ENCODE assay signal across 29 cellular contexts in the genomic region with DNA sequence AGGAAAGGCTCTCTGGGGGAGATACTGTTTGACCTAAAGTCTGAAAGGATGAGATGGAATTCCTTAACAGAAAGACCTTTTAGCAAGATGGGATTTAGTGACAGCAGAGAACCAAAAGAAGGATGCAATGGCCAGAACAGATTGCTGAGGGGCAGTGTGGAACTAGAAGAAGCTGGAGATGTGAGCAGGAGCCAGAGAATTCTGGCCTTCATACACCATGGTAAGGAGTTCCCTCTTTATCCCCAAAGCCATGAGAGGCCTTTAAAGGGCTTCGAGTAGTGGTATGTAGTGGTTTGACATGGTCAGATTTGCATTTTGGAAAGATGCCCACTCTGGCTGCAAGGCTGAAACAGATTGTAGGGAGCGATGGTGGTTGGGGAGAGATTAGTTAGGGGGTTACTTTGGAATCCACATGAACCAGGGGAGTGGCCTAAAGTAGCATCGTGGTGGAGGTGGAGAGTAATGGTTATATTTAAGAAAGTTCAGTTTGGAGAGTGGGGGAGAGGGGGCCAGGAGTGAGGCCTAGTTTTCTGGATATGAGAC. TPM values are rescaled to one million over a fixed set of nuclear protein-coding genes. Genes with fewer than 3 reads are reported as not detected.
DNase-seq lines count a peak whose midpoint lies in the region; ATAC-seq, FAIRE-seq and TF ChIP-seq lines count a peak whose summit lies in the region.
"Had no signal": no experiment of that assay in that cellular context is flagged by ENCODE, and none has a peak within 500 bp of the region (broad histone marks: within the 10 kb centered on the region; RNA-seq: fewer than 3 reads in every experiment).

No MANE protein-coding gene starts in this region.

- intact Hi-C loops in K562 (cut with micrococcal nuclease): no loop called here

- H3K27me3 ChIP-seq in K562 (ENCODE audit: control insufficient read depth in 2 of 2, insufficient read depth in 2 of 2, low read length in 2 of 2): no peaks in the 10 kb centered on the region
- H3K27me3 ChIP-seq: BLaER1 had no signal

- DNase-seq in DMS 273 (lab: John Stamatoyannopoulos, UW; ENCODE audit: unreplicated experiment) (peak; percentile 7), DMS 273 treated with DMSO at 0.1 percent for 48 hours (lab: John Stamatoyannopoulos, UW) (no peak), K562 (ENCODE audit: extremely low read depth in 1 of 4, low spot score in 3 of 4) (peak in 2 of 4 experiments; percentile 4 to 17), midbrain (lab: John Stamatoyannopoulos, UW) (peak; percentile 2), NOMO-1 treated with DMSO at 0.1 percent for 48 hours (lab: John Stamatoyannopoulos, UW; ENCODE audit: unreplicated experiment) (no peak), NCI-H1105 (lab: John Stamatoyannopoulos, UW) (no peak), GM12892 (ENCODE audit: insufficient read length) (no peak), T-helper 9 cell (no peak)
- DNase-seq: ACHN; CD4-positive, alpha-beta T cell; COR-L47; DND-41; GM23248; MV-4-11; NCI-H1694; NCI-H2081; NCI-H2171; NCI-H345; NCI-H524 treated with DMSO at 0.1 percent for 48 hours; NCI-H82; SIG-M5 had no signal

- FAIRE-seq in K562 (lab: Jason Lieb, UNC) (no peak), GM12892 (lab: Jason Lieb, UNC) (no peak)
- FAIRE-seq: GM12878, HTR-8/SVneo had no signal

- H3K4me3 ChIP-seq in K562: no peak overlapping the region
- H3K4me3 ChIP-seq: BLaER1, GM12878, GM23248 had no signal

- in situ Hi-C loops in K562 (cut with MboI): no loop called here

- H2AFZ ChIP-seq in K562 (ENCODE audit: low read depth, low read length): no peak overlapping the region
- H2AFZ ChIP-seq: GM23248 had no signal

- POLR2A ChIA-PET in K562 (lab: Yijun Ruan, JAX): no interaction called here

- no peak overlapping the region for H3K27ac ChIP-seq in K562 (ENCODE audit: extremely low read depth, low read depth, low read length)
- H3K27ac ChIP-seq: 22Rv1, BLaER1, GM23248, KMS-11, RWPE1 had no signal

- peaks cover 0 to 13% of the 10 kb centered on the region in 2 experiments; a peak in 3 of 5 replicates for H3K4me1 ChIP-seq in K562 (replicated peaks in 1 of 2; ENCODE audit: control insufficient read depth in 2 of 2, insufficient read depth in 2 of 2, low read length in 2 of 2)
- H3K4me1 ChIP-seq: BLaER1 had no signal

- no TSS peak for BruUV-seq in K562 (replicated peaks; lab: Mats Ljungman, UMichigan)

- no peaks in the 10 kb centered on the region; the same call in 1 of the 2 replicates for H3K9me3 ChIP-seq in K562 (replicated peaks; ENCODE audit: control insufficient read depth, insufficient read depth, low read depth, low read length)
- H3K9me3 ChIP-seq: BLaER1 had no signal

- TF ChIP-seq POLR2A in K562 (conservative IDR thresholded peaks at IDR 0.05) (no peak), GM12892 (IDR thresholded peaks at IDR 0.05; ENCODE audit: low read depth, low read length) (no peak)

- H3K4me2 ChIP-seq in K562 (ENCODE audit: insufficient read depth, low read length): no peak overlapping the region
- H3K4me2 ChIP-seq: BLaER1, KMS-11 had no signal

- no peaks in the 10 kb centered on the region for H4K20me1 ChIP-seq in K562 (replicated peaks; ENCODE audit: control insufficient read depth, insufficient read depth, low read length)
- H4K20me1 ChIP-seq: BLaER1 had no signal

- TF ChIP-seq EP300 in K562 (IDR thresholded peaks at IDR 0.05; ENCODE audit: low read length): no peak

- TF ChIP-seq RAD21 in K562 (CRISPR knock-in tag; conservative IDR thresholded peaks at IDR 0.05 in 1 of 2, IDR thresholded peaks at IDR 0.05 in 1 of 2): no peak

- no peak overlapping the region for H3K9ac ChIP-seq in K562 (ENCODE audit: insufficient read depth in 1 of 2, low read depth in 2 of 2, low read length in 2 of 2)
- H3K9ac ChIP-seq: BLaER1, GM23248, KMS-11 had no signal

- 5% methylated on average over 3 of the region's 3 CpGs for WGBS in K562 (ENCODE audit: insufficient coverage, low coverage, missing lambda C conversion rate)

- no peaks in the 10 kb centered on the region for H3K9me1 ChIP-seq in K562 (ENCODE audit: control insufficient read depth, insufficient read depth, low read length)

- CTCF ChIA-PET in K562 (lab: Yijun Ruan, JAX; ENCODE audit: low intra/inter-chr PET ratio): no interaction called here

- TF ChIP-seq CTCF in K562 (IDR thresholded peaks at IDR 0.05 in 2 of 3, conservative IDR thresholded peaks at IDR 0.05 in 1 of 3; ENCODE audit: insufficient read depth in 2 of 3, low read depth in 1 of 3, low read length in 3 of 3): peak in 1 of 3 experiments; percentile 16; a peak in 1 of 6 replicates

- no peaks in the 10 kb centered on the region for H3K36me3 ChIP-seq in K562 (ENCODE audit: control insufficient read depth, insufficient read depth, low read length)
- H3K36me3 ChIP-seq: BLaER1 had no signal

- peak; percentile 50; the same call in 1 of the 3 replicates for ATAC-seq in K562
- ATAC-seq: GM12878, HCT116, SK-N-SH treated with all-trans-retinoic acid at 6 μM for 48 hours had no signal

- H3K79me2 ChIP-seq in K562 (ENCODE audit: control insufficient read depth, insufficient read depth, low read length): no peaks in the 10 kb centered on the region

TF ChIP-seq in K562, 482 proteins besides CTCF, POLR2A, EP300 and RAD21 (continues in another document):
- TF ChIP-seq SIN3B (IDR thresholded peaks at IDR 0.05; ENCODE audit: low read depth) (no peak), NFIC (IDR thresholded peaks at IDR 0.05) (peak; percentile 53; the same call in 1 of the 2 replicates)

RNA-seq across cellular contexts. Expression of gene NPHP3, which starts 34.0 kb away (rescaled TPM):
- 20.1 and 59.2 TPM in 2 replicates for total RNA-seq in K562 (2011; cell fraction: chromatin; rRNA removed; ENCODE audit: low replicate concordance)
- total RNA-seq in K562 (2011; cell fraction: nucleolus; rRNA removed): 8.8 and 15.5 TPM in 2 replicates
- total RNA-seq in K562 (2011; cell fraction: nucleoplasm; rRNA removed): 18.0 and 23.5 TPM in 2 replicates
- 3.5 and 8.2 TPM in 2 replicates for total RNA-seq in K562 (2014; rRNA removed)
- 7.4 and 9.0 TPM in 2 replicates for total RNA-seq in K562 (2014; rRNA removed; fragmentation: Illumina TruSeq; extraction: Trizol)
- 5.7 and 7.0 TPM in 2 replicates for total RNA-seq in K562 (2015; rRNA removed; fragmentation: Illumina TruSeq; extraction: Trizol)
- 5.3 and 6.4 TPM in 2 replicates for total RNA-seq in K562 (2021)
- polyA plus RNA-seq in K562 (2011; rRNA removed): 13.2 and 13.5 TPM in 2 replicates
- polyA plus RNA-seq in K562 (2011; cell fraction: cytosol; rRNA removed): 3.0 and 7.4 TPM in 2 replicates
- 17.3 and 18.0 TPM in 2 replicates for polyA plus RNA-seq in K562 (2011; cell fraction: nucleus; rRNA removed)
- polyA plus RNA-seq in K562 (2012): 3.7 and 7.0 TPM in 2 replicates
- 5.8 and 6.0 TPM in 2 replicates for polyA plus RNA-seq in K562 (2014; fragmentation: Illumina TruSeq; extraction: Trizol)
- 1 to 10 TPM in 1 of 2 experiments, under 1 TPM in 1; 0.62 to 1.8 TPM for polyA plus RNA-seq in K562 (2014; fragmentation: Nextera tagmentation; extraction: Ambion mirVana)
- polyA plus RNA-seq in K562 (2014; rRNA removed): 7.6 and 9.6 TPM in 2 replicates
- polyA minus RNA-seq in K562 (2011; rRNA and poly(A)+ RNA removed): 15.3 and 17.7 TPM in 2 replicates
- 2.3 and 5.8 TPM in 2 replicates for polyA minus RNA-seq in K562 (2011; cell fraction: cytosol; rRNA and poly(A)+ RNA removed)
- polyA minus RNA-seq in K562 (2011; cell fraction: nucleus; rRNA and poly(A)+ RNA removed): 13.2 and 18.3 TPM in 2 replicates
- polyA plus RNA-seq in GM12892 (2012; ENCODE audit: missing spikeins): 9.3 TPM

Comparison
In these comparisons a context has a peak if more than half of its experiments do, and no peak if none do; other contexts are left out.
1. DNase-seq: peak in DMS 273 (single experiment) and midbrain (single experiment); none in DMS 273 treated with DMSO at 0.1 percent for 48 hours (single experiment), NOMO-1 treated with DMSO at 0.1 percent for 48 hours (single experiment), NCI-H1105 (single experiment), GM12892 (single experiment) and T-helper 9 cell (single experiment).